Comparison of ENCODE assay signal across 40 cellular contexts in the genomic region with DNA sequence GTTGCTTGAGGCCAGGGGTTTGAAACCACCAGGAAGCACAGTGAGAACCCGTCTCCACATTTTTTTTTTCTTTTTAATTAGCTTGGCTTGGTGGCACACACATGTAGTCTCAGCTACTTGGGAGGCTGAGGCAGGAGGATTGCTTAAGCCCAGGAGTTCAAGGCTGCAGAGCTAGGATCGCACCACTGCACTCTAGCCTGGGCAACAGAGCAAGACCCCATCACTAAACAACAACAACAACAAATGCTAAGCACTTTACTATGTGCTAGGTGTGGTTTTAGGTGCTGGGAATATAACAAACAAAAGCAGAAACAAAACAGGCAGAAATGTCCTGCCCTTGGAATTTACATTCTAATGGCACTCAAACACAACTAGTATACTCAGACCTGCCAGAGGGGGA. TPM values are rescaled to one million over a fixed set of nuclear protein-coding genes. Genes with fewer than 3 reads are reported as not detected.
"Had no signal": no experiment of that assay in that cellular context is flagged by ENCODE, and none has a peak within 500 bp of the region (broad histone marks: within the 10 kb centered on the region; RNA-seq: fewer than 3 reads in every experiment).

No MANE protein-coding gene starts in this region.

- H3K4me1 ChIP-seq: adrenal gland, ascending aorta, body of pancreas, breast epithelium had no signal

- H3K36me3 ChIP-seq: adrenal gland, ascending aorta, brain microvascular endothelial cell, breast epithelium, cardiac muscle cell had no signal

- H3K36me3 Mint-ChIP-seq: activated naive CD4-positive, alpha-beta T cell treated with anti-CD3 and anti-CD28 coated beads, Interleukin-2, amount 10 ng/mL, durations not matched to agents 7 days and 5 days; activated naive CD4-positive, alpha-beta T cell treated with anti-CD3 and anti-CD28 coated beads, Interleukin-2, amount 50 U/mL, for 24 hours; activated naive CD8-positive, alpha-beta T cell; activated naive CD8-positive, alpha-beta T cell treated with anti-CD3 and anti-CD28 coated beads for 36 hours; activated naive CD8-positive, alpha-beta T cell treated with anti-CD3 and anti-CD28 coated beads, Interleukin-2, amount 10 ng/mL, durations not matched to agents 7 days and 5 days had no signal

- H3K27ac ChIP-seq: adrenal gland, ascending aorta, body of pancreas, brain microvascular endothelial cell, breast epithelium, cardiac muscle cell had no signal

- H3K4me3 ChIP-seq: adrenal gland, ascending aorta, body of pancreas, breast epithelium, cardiac muscle cell had no signal

- FAIRE-seq: bronchial epithelial cell, colon had no signal

- H3K9me3 Mint-ChIP-seq: activated naive CD4-positive, alpha-beta T cell treated with anti-CD3 and anti-CD28 coated beads for 36 hours; activated naive CD4-positive, alpha-beta T cell treated with anti-CD3 and anti-CD28 coated beads, Interleukin-2, amount 10 ng/mL, durations not matched to agents 7 days and 5 days; activated naive CD4-positive, alpha-beta T cell treated with anti-CD3 and anti-CD28 coated beads, Interleukin-2, amount 50 U/mL, for 24 hours; activated naive CD8-positive, alpha-beta T cell treated with anti-CD3 and anti-CD28 coated beads, Interleukin-2, amount 50 U/mL, for 24 hours; activated T-cell treated with anti-CD3 and anti-CD28 coated beads, Interleukin-2, amount 50 U/mL, for 24 hours; activated T-cell treated with anti-CD3 and anti-CD28 coated beads, Interleukin-2, amount 50 U/mL, for 4 hours; activated T-helper 1 cell treated with anti-CD3 and anti-CD28 coated beads, Interleukin-12 subunit alpha, Interleukin-12 subunit beta, Interleukin-2, Interleukin-4 antibody, amounts not matched to agents 30 ng/mL and 10 ng/mL and 1 ng/mL, durations not matched to agents 14 hours and 24 hours and 36 hours; activated T-helper 17 cell treated with anti-CD3 and anti-CD28 coated beads, Interleukin-2, amount 50 U/mL, for 72 hours; activated T-helper 2 cell treated with anti-CD3 and anti-CD28 coated beads, Interferon-gamma antibody, Interleukin-2, Interleukin-4, amounts not matched to agents 10 μg/mL and 5 μg/mL and 100 μg/mL, durations not matched to agents 14 hours and 24 hours and 36 hours; central memory CD8-positive, alpha-beta T cell had no signal

- H3K27ac Mint-ChIP-seq: activated naive CD4-positive, alpha-beta T cell treated with anti-CD3 and anti-CD28 coated beads for 36 hours; activated naive CD4-positive, alpha-beta T cell treated with anti-CD3 and anti-CD28 coated beads, Interleukin-2, amount 10 ng/mL, durations not matched to agents 7 days and 5 days; activated naive CD4-positive, alpha-beta T cell treated with anti-CD3 and anti-CD28 coated beads, Interleukin-2, amount 50 U/mL, for 24 hours; activated naive CD4-positive, alpha-beta T cell treated with anti-CD3 and anti-CD28 coated beads, Interleukin-2, amount 50 U/mL, for 72 hours; activated naive CD8-positive, alpha-beta T cell; activated naive CD8-positive, alpha-beta T cell treated with anti-CD3 and anti-CD28 coated beads for 36 hours; activated naive CD8-positive, alpha-beta T cell treated with anti-CD3 and anti-CD28 coated beads, Interleukin-2, amount 10 ng/mL, durations not matched to agents 7 days and 5 days; activated naive CD8-positive, alpha-beta T cell treated with anti-CD3 and anti-CD28 coated beads, Interleukin-2, amount 50 U/mL, for 24 hours; activated T-cell treated with anti-CD3 and anti-CD28 coated beads, Interleukin-2, amount 50 U/mL, for 24 hours; activated T-cell treated with anti-CD3 and anti-CD28 coated beads, Interleukin-2, amount 50 U/mL, for 72 hours; activated T-helper 1 cell treated with anti-CD3 and anti-CD28 coated beads, Interleukin-12 subunit alpha, Interleukin-12 subunit beta, Interleukin-2, Interleukin-4 antibody, amounts not matched to agents 30 ng/mL and 10 ng/mL and 1 ng/mL, durations not matched to agents 14 hours and 24 hours and 36 hours; activated T-helper 17 cell treated with anti-CD3 and anti-CD28 coated beads, Interleukin-2, amount 50 U/mL, for 72 hours; activated T-helper 2 cell treated with anti-CD3 and anti-CD28 coated beads, Interferon-gamma antibody, Interleukin-2, Interleukin-4, amounts not matched to agents 10 μg/mL and 5 μg/mL and 100 μg/mL, durations not matched to agents 14 hours and 24 hours and 36 hours; brain had no signal

- H3K4me1 Mint-ChIP-seq: activated naive CD4-positive, alpha-beta T cell treated with anti-CD3 and anti-CD28 coated beads, Interleukin-2, amount 10 ng/mL, durations not matched to agents 7 days and 5 days; activated naive CD4-positive, alpha-beta T cell treated with anti-CD3 and anti-CD28 coated beads, Interleukin-2, amount 50 U/mL, for 24 hours; activated naive CD8-positive, alpha-beta T cell treated with anti-CD3 and anti-CD28 coated beads for 36 hours; activated naive CD8-positive, alpha-beta T cell treated with anti-CD3 and anti-CD28 coated beads, Interleukin-2, amount 50 U/mL, for 24 hours; brain; central memory CD8-positive, alpha-beta T cell had no signal

- H3K27me3 ChIP-seq: adrenal gland, ascending aorta, body of pancreas, brain microvascular endothelial cell, breast epithelium, cardiac muscle cell had no signal

- H3K9me3 ChIP-seq: adrenal gland, ascending aorta, body of pancreas, breast epithelium had no signal

- H3K4me3 Mint-ChIP-seq: activated naive CD4-positive, alpha-beta T cell treated with anti-CD3 and anti-CD28 coated beads for 36 hours; activated naive CD4-positive, alpha-beta T cell treated with anti-CD3 and anti-CD28 coated beads, Interleukin-2, amount 10 ng/mL, durations not matched to agents 7 days and 5 days; activated naive CD4-positive, alpha-beta T cell treated with anti-CD3 and anti-CD28 coated beads, Interleukin-2, amount 50 U/mL, for 24 hours; activated naive CD8-positive, alpha-beta T cell; activated naive CD8-positive, alpha-beta T cell treated with anti-CD3 and anti-CD28 coated beads for 36 hours; activated naive CD8-positive, alpha-beta T cell treated with anti-CD3 and anti-CD28 coated beads, Interleukin-2, amount 10 ng/mL, durations not matched to agents 7 days and 5 days; activated naive CD8-positive, alpha-beta T cell treated with anti-CD3 and anti-CD28 coated beads, Interleukin-2, amount 50 U/mL, for 24 hours; activated T-cell treated with anti-CD3 and anti-CD28 coated beads, Interleukin-2, amount 50 U/mL, for 24 hours; activated T-cell treated with anti-CD3 and anti-CD28 coated beads, Interleukin-2, amount 50 U/mL, for 4 hours; activated T-cell treated with anti-CD3 and anti-CD28 coated beads, Interleukin-2, amount 50 U/mL, for 72 hours; activated T-helper 1 cell treated with anti-CD3 and anti-CD28 coated beads, Interleukin-12 subunit alpha, Interleukin-12 subunit beta, Interleukin-2, Interleukin-4 antibody, amounts not matched to agents 30 ng/mL and 10 ng/mL and 1 ng/mL, durations not matched to agents 14 hours and 24 hours and 36 hours; activated T-helper 17 cell treated with anti-CD3 and anti-CD28 coated beads, Interleukin-2, amount 50 U/mL, for 72 hours; brain; central memory CD8-positive, alpha-beta T cell had no signal

- DNase-seq: activated effector memory CD4-positive, alpha-beta T cell treated with anti-CD3 and anti-CD28 coated beads, Interleukin-2, amount 50 U/mL, for 16 hours; activated effector memory CD4-positive, alpha-beta T cell treated with Interleukin-2 at 50 U/mL for 16 hours; activated gamma-delta T cell; activated gamma-delta T cell treated with Interleukin-2 at 50 U/mL for 16 hours; activated naive CD4-positive, alpha-beta T cell; activated naive CD4-positive, alpha-beta T cell treated with anti-CD3 and anti-CD28 coated beads for 36 hours; activated naive CD4-positive, alpha-beta T cell treated with anti-CD3 and anti-CD28 coated beads, Interleukin-2, amount 10 ng/mL, durations not matched to agents 7 days and 5 days; activated naive CD4-positive, alpha-beta T cell treated with anti-CD3 and anti-CD28 coated beads, Interleukin-2, amount 50 U/mL, for 16 hours; activated naive CD4-positive, alpha-beta T cell treated with Interleukin-2 at 50 U/mL for 16 hours; activated naive CD8-positive, alpha-beta T cell treated with anti-CD3 and anti-CD28 coated beads for 36 hours; activated naive CD8-positive, alpha-beta T cell treated with anti-CD3 and anti-CD28 coated beads, Interleukin-2, amount 10 ng/mL, durations not matched to agents 7 days and 5 days; activated naive CD8-positive, alpha-beta T cell treated with anti-CD3 and anti-CD28 coated beads, Interleukin-2, amount 50 U/mL, for 24 hours; activated T-cell treated with anti-CD3 and anti-CD28 coated beads, Interleukin-2, amount 50 U/mL, for 24 hours; activated T-cell treated with anti-CD3 and anti-CD28 coated beads, Interleukin-2, amount 50 U/mL, for 4 hours; activated T-cell treated with anti-CD3 and anti-CD28 coated beads, Interleukin-2, amount 50 U/mL, for 48 hours; activated T-cell treated with anti-CD3 and anti-CD28 coated beads, Interleukin-2, amount 50 U/mL, for 72 hours; adrenal gland; amniotic stem cell; amygdala; anterior cingulate cortex; aorta; body of pancreas; brain microvascular endothelial cell; caudate nucleus; central memory CD4-positive, alpha-beta T cell; cerebellar nuclear complex had no signal

- ATAC-seq: activated naive CD4-positive, alpha-beta T cell treated with anti-CD3 and anti-CD28 coated beads, Interleukin-2, amount 50 U/mL, for 72 hours; activated naive CD8-positive, alpha-beta T cell treated with anti-CD3 and anti-CD28 coated beads, Interleukin-2, amount 50 U/mL, for 24 hours; activated T-cell treated with anti-CD3 and anti-CD28 coated beads, Interleukin-2, amount 50 U/mL, for 4 hours; activated T-cell treated with anti-CD3 and anti-CD28 coated beads, Interleukin-2, amount 50 U/mL, for 72 hours; activated T-helper 17 cell treated with anti-CD3 and anti-CD28 coated beads, Interleukin-2, amount 50 U/mL, for 72 hours; body of pancreas had no signal

RNA-seq across cellular contexts. Expression of a gene that starts 58.7 kb away (rescaled TPM):
- total RNA-seq: bronchial epithelial cell, chondrocyte had no signal
